19 cellular contexts compared by ENCODE assay signal in the genomic region with DNA sequence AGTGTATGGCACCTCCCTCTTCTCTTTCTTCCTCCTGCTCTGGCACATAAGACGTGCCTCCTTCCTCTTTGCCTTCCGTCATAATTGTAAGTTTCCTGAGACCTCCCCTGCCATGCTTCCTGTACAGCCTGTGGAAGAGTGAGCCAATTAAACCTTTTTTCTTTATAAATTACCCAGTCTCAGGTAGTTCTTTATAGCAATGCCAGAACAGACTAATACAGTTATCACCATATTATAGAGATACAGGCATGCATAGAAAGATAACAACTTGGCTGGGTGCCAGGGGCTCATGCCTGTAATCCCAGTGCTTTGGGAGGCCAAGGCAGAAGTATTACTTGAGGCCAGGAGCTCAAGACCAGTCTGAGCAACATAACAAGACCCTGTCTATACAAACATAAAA. TPM values are rescaled to one million over a fixed set of nuclear protein-coding genes. Genes with fewer than 3 reads are reported as not detected.
DNase-seq lines count a peak whose midpoint lies in the region; TF ChIP-seq lines count a peak whose summit lies in the region.
"Had no signal": no experiment of that assay in that cellular context is flagged by ENCODE, and none has a peak within 500 bp of the region (broad histone marks: within the 10 kb centered on the region; RNA-seq: fewer than 3 reads in every experiment).

No MANE protein-coding gene starts in this region.

- TF ChIP-seq CTCF in A673 (conservative IDR thresholded peaks at IDR 0.05; ENCODE audit: low read depth, low read length): no peak
- no peak for TF ChIP-seq CTCF in choroid plexus epithelial cell (conservative IDR thresholded peaks at IDR 0.05; ENCODE audit: low read depth, low read length)

- H3K36me3 ChIP-seq in A673 (ENCODE audit: insufficient read depth, low read length, poor library complexity, severe bottlenecking) (no peaks in the 10 kb centered on the region), SK-N-MC (ENCODE audit: insufficient read depth, low read length) (0 out of 2 replicates have a peak, but pooled peaks cover 3% of the 10 kb centered on the region)
- H3K36me3 ChIP-seq: Peyer's patch, SJSA1 had no signal

- H3K27ac ChIP-seq in A673 (ENCODE audit: low read depth, low read length, poor library complexity, severe bottlenecking) (no peak overlapping the region), SK-N-MC (peak overlapping the region; percentile 96)
- H3K27ac ChIP-seq: 22Rv1, C4-2B, Peyer's patch, SJSA1 had no signal

- H3K9me3 ChIP-seq in A673 (ENCODE audit: low read depth, low read length, poor library complexity, severe bottlenecking) (no peaks in the 10 kb centered on the region), SK-N-MC (ENCODE audit: low read depth, low read length) (peaks cover 14% of the 10 kb centered on the region; the same call in 1 of the 2 replicates)
- H3K9me3 ChIP-seq: Peyer's patch, SJSA1 had no signal

- no peak overlapping the region for H3K4me3 Mint-ChIP-seq in activated T-helper 2 cell treated with anti-CD3 and anti-CD28 coated beads, Interferon-gamma antibody, Interleukin-2, Interleukin-4, amounts not matched to agents 10 μg/mL and 5 μg/mL and 100 μg/mL, durations not matched to agents 14 hours and 24 hours and 36 hours (ENCODE audit: low read depth)
- H3K4me3 Mint-ChIP-seq in activated naive CD4-positive, alpha-beta T cell treated with anti-CD3 and anti-CD28 coated beads, Interleukin-2, amount 10 ng/mL, durations not matched to agents 7 days and 5 days: no peak overlapping the region
- H3K4me3 Mint-ChIP-seq: CD8-positive, alpha-beta memory T cell had no signal

- no peaks in the 10 kb centered on the region for H3K4me1 ChIP-seq in A673 (ENCODE audit: insufficient read depth, low read length, poor library complexity, severe bottlenecking)
- H3K4me1 ChIP-seq: Peyer's patch, SJSA1 had no signal

- H3K36me3 Mint-ChIP-seq in activated T-helper 2 cell treated with anti-CD3 and anti-CD28 coated beads, Interferon-gamma antibody, Interleukin-2, Interleukin-4, amounts not matched to agents 10 μg/mL and 5 μg/mL and 100 μg/mL, durations not matched to agents 14 hours and 24 hours and 36 hours (ENCODE audit: low read depth): no peaks in the 10 kb centered on the region
- H3K36me3 Mint-ChIP-seq in activated naive CD4-positive, alpha-beta T cell treated with anti-CD3 and anti-CD28 coated beads, Interleukin-2, amount 10 ng/mL, durations not matched to agents 7 days and 5 days: no peaks in the 10 kb centered on the region
- H3K36me3 Mint-ChIP-seq: CD8-positive, alpha-beta memory T cell had no signal

- DNase-seq in DMS 273 (lab: John Stamatoyannopoulos, UW; ENCODE audit: unreplicated experiment) (peak; percentile 16), DMS 273 treated with DMSO at 0.1 percent for 48 hours (lab: John Stamatoyannopoulos, UW) (no peak), A673 (ENCODE audit: low spot score) (peak; percentile 33), SK-N-MC (ENCODE audit: low read depth, low spot score) (peak; percentile 80), choroid plexus epithelial cell (ENCODE audit: low read depth) (peak; percentile 2), COLO668 (lab: John Stamatoyannopoulos, UW; ENCODE audit: unreplicated experiment) (no peak)
- no peak for DNase-seq in activated T-helper 2 cell treated with anti-CD3 and anti-CD28 coated beads, Interferon-gamma antibody, Interleukin-2, Interleukin-4, amounts not matched to agents 10 μg/mL and 5 μg/mL and 100 μg/mL, durations not matched to agents 14 hours and 24 hours and 36 hours (ENCODE audit: low spot score)
- DNase-seq in activated naive CD4-positive, alpha-beta T cell treated with anti-CD3 and anti-CD28 coated beads, Interleukin-2, amount 10 ng/mL, durations not matched to agents 7 days and 5 days: no peak
- DNase-seq: CD8-positive, alpha-beta memory T cell; GF-D8; NCI-H1694; NCI-H2081; NCI-H446 treated with DMSO at 0.1 percent for 48 hours; NCI-H526 treated with DMSO at 0.1 percent for 48 hours; NK-92 treated with Interleukin-12 subunit alpha and Interleukin-12 subunit beta, amount 100 ng/mL, for 24 hours; Peyer's patch had no signal

- CTCF ChIA-PET in A673 (lab: Charles Lee): no interaction called here
- CTCF ChIA-PET in activated naive CD4-positive, alpha-beta T cell treated with anti-CD3 and anti-CD28 coated beads, Interleukin-2, amount 10 ng/mL, durations not matched to agents 7 days and 5 days (lab: Charles Lee): no interaction called here

- H3K4me1 Mint-ChIP-seq in activated T-helper 2 cell treated with anti-CD3 and anti-CD28 coated beads, Interferon-gamma antibody, Interleukin-2, Interleukin-4, amounts not matched to agents 10 μg/mL and 5 μg/mL and 100 μg/mL, durations not matched to agents 14 hours and 24 hours and 36 hours (ENCODE audit: low read depth): peaks cover 3% of the 10 kb centered on the region
- peaks cover 6% of the 10 kb centered on the region for H3K4me1 Mint-ChIP-seq in activated naive CD4-positive, alpha-beta T cell treated with anti-CD3 and anti-CD28 coated beads, Interleukin-2, amount 10 ng/mL, durations not matched to agents 7 days and 5 days

- H3K27me3 ChIP-seq in A673 (replicated peaks; ENCODE audit: insufficient read depth, low read depth, low read length, poor library complexity): no peaks in the 10 kb centered on the region
- H3K27me3 ChIP-seq: Peyer's patch had no signal

- H3K9ac ChIP-seq in SK-N-MC (ENCODE audit: insufficient read length): no peak overlapping the region

- no TSS peak for BruUV-seq in A673 (replicated peaks; lab: Mats Ljungman, UMichigan)

- intact Hi-C loops in A673 (cut with micrococcal nuclease; ENCODE audit: unreplicated experiment): no loop called here
- intact Hi-C loops in activated T-helper 2 cell treated with anti-CD3 and anti-CD28 coated beads, Interferon-gamma antibody, Interleukin-2, Interleukin-4, amounts not matched to agents 10 μg/mL and 5 μg/mL and 100 μg/mL, durations not matched to agents 14 hours and 24 hours and 36 hours (cut with micrococcal nuclease): no loop called here

- no peaks in the 10 kb centered on the region for H3K9me3 Mint-ChIP-seq in activated T-helper 2 cell treated with anti-CD3 and anti-CD28 coated beads, Interferon-gamma antibody, Interleukin-2, Interleukin-4, amounts not matched to agents 10 μg/mL and 5 μg/mL and 100 μg/mL, durations not matched to agents 14 hours and 24 hours and 36 hours
- H3K9me3 Mint-ChIP-seq in activated naive CD4-positive, alpha-beta T cell treated with anti-CD3 and anti-CD28 coated beads, Interleukin-2, amount 10 ng/mL, durations not matched to agents 7 days and 5 days: no peaks in the 10 kb centered on the region

- POLR2A ChIA-PET in A673 (lab: Charles Lee; ENCODE audit: low non-redundant PET): no interaction called here

- peaks cover 38% of the 10 kb centered on the region for H3K27me3 Mint-ChIP-seq in activated T-helper 2 cell treated with anti-CD3 and anti-CD28 coated beads, Interferon-gamma antibody, Interleukin-2, Interleukin-4, amounts not matched to agents 10 μg/mL and 5 μg/mL and 100 μg/mL, durations not matched to agents 14 hours and 24 hours and 36 hours (ENCODE audit: low read depth)
- H3K27me3 Mint-ChIP-seq in activated naive CD4-positive, alpha-beta T cell treated with anti-CD3 and anti-CD28 coated beads, Interleukin-2, amount 10 ng/mL, durations not matched to agents 7 days and 5 days: peaks cover 32% of the 10 kb centered on the region

- no peak overlapping the region for H3K27ac Mint-ChIP-seq in activated T-helper 2 cell treated with anti-CD3 and anti-CD28 coated beads, Interferon-gamma antibody, Interleukin-2, Interleukin-4, amounts not matched to agents 10 μg/mL and 5 μg/mL and 100 μg/mL, durations not matched to agents 14 hours and 24 hours and 36 hours
- no peak overlapping the region for H3K27ac Mint-ChIP-seq in activated naive CD4-positive, alpha-beta T cell treated with anti-CD3 and anti-CD28 coated beads, Interleukin-2, amount 10 ng/mL, durations not matched to agents 7 days and 5 days

- H3K4me3 ChIP-seq in A673 (ENCODE audit: low read depth, low read length, poor library complexity, severe bottlenecking): no peak overlapping the region
- no peak overlapping the region for H3K4me3 ChIP-seq in SK-N-MC
- H3K4me3 ChIP-seq in choroid plexus epithelial cell (ENCODE audit: low read depth, low read length): no peak overlapping the region
- H3K4me3 ChIP-seq: Peyer's patch, SJSA1 had no signal

RNA-seq across cellular contexts. Expression of gene GCC1, which starts 53.2 kb away (rescaled TPM):
- 15.2 and 15.5 TPM in 2 replicates for total RNA-seq in A673 (2021)
- 14.4 and 15.1 TPM in 2 replicates for total RNA-seq in activated T-helper 2 cell treated with anti-CD3 and anti-CD28 coated beads, Interferon-gamma antibody, Interleukin-2, Interleukin-4, amounts not matched to agents 10 μg/mL and 5 μg/mL and 100 μg/mL, durations not matched to agents 14 hours and 24 hours and 36 hours

RNA-seq across cellular contexts. Expression of gene ARF5, which starts 56.1 kb away (rescaled TPM):
- total RNA-seq in A673 (2021): 83.5 and 96.9 TPM in 2 replicates
- total RNA-seq in activated T-helper 2 cell treated with anti-CD3 and anti-CD28 coated beads, Interferon-gamma antibody, Interleukin-2, Interleukin-4, amounts not matched to agents 10 μg/mL and 5 μg/mL and 100 μg/mL, durations not matched to agents 14 hours and 24 hours and 36 hours: 133 TPM in 2 replicates

Comparison
In these comparisons a context has a peak if more than half of its experiments do, and no peak if none do; other contexts are left out.
1. DNase-seq: peak in DMS 273 (single experiment), A673 (single experiment), SK-N-MC (single experiment) and choroid plexus epithelial cell (single experiment); none in DMS 273 treated with DMSO at 0.1 percent for 48 hours (single experiment), activated T-helper 2 cell treated with anti-CD3 and anti-CD28 coated beads, Interferon-gamma antibody, Interleukin-2, Interleukin-4, amounts not matched to agents 10 μg/mL and 5 μg/mL and 100 μg/mL, durations not matched to agents 14 hours and 24 hours and 36 hours (single experiment), COLO668 (single experiment) and activated naive CD4-positive, alpha-beta T cell treated with anti-CD3 and anti-CD28 coated beads, Interleukin-2, amount 10 ng/mL, durations not matched to agents 7 days and 5 days (single experiment).